8 cellular contexts compared by ENCODE assay signal in genomic region chr3:146577662-146578061, GRCh38. TPM values are rescaled to one million over a fixed set of nuclear protein-coding genes. Genes with fewer than 3 reads are reported as not detected.
DNase-seq lines count a peak whose midpoint lies in the region; ATAC-seq and TF ChIP-seq lines count a peak whose summit lies in the region.

No MANE protein-coding gene starts in this region.

- H3K27me3 Mint-ChIP-seq in T-cell (no peaks in the 10 kb centered on the region), progenitor cell of endocrine pancreas (no peaks in the 10 kb centered on the region)

- H3K4me1 Mint-ChIP-seq in T-cell (no peaks in the 10 kb centered on the region), progenitor cell of endocrine pancreas (ENCODE audit: low read depth) (peaks cover 32% of the 10 kb centered on the region)

- no peaks in the 10 kb centered on the region for H3K36me3 ChIP-seq in esophagus squamous epithelium

- POLR2A ChIA-PET in T-cell (lab: Charles Lee): interaction anchor here in 1 of 2 donors (0.5 to 0.6 kb wide), 2 partner anchors 350 to 509 kb away, joined by 3 read pairs; no protein-coding TSS in a partner anchor

- no peaks in the 10 kb centered on the region for H3K27me3 ChIP-seq in esophagus squamous epithelium

- CTCF ChIA-PET in T-cell (lab: Charles Lee): interaction anchor here (0.6 to 2.6 kb wide), 16 partner anchors 9 to 513 kb away, joined by 3 to 28 read pairs (median 4); no protein-coding TSS in a partner anchor

- H3K4me3 Mint-ChIP-seq in T-cell: no peak overlapping the region
- H3K4me3 Mint-ChIP-seq in progenitor cell of endocrine pancreas (ENCODE audit: low read depth): no peak overlapping the region

- TF ChIP-seq CTCF in esophagus squamous epithelium (IDR thresholded peaks at IDR 0.05): peak in 5 of 6 experiments; percentile 28 to 59 (median 34)
- TF ChIP-seq CTCF in progenitor cell of endocrine pancreas (IDR thresholded peaks at IDR 0.05; ENCODE audit: unreplicated experiment): peak; percentile 62

- H3K27ac ChIP-seq in esophagus squamous epithelium: no peak overlapping the region

- H3K4me1 ChIP-seq in esophagus squamous epithelium: peaks cover 0 to 6% (median 0%) of the 10 kb centered on the region in 3 donors

- no peak for TF ChIP-seq POLR2A in esophagus squamous epithelium (IDR thresholded peaks at IDR 0.05)

- H3K36me3 Mint-ChIP-seq in T-cell (no peaks in the 10 kb centered on the region), progenitor cell of endocrine pancreas (ENCODE audit: insufficient read depth) (peaks cover 5% of the 10 kb centered on the region)

- peaks cover 0 to 3% (median 0%) of the 10 kb centered on the region in 3 donors for H3K9me3 ChIP-seq in esophagus squamous epithelium

- DNase-seq in DMS79 treated with DMSO at 0.1 percent for 48 hours (lab: John Stamatoyannopoulos, UW) (peak; percentile 6), DMS79 (lab: John Stamatoyannopoulos, UW) (no peak), HT1080 (ENCODE audit: low read depth) (peak; percentile 34), T-cell (peak in 24 of 34 experiments; percentile 2 to 42 (median 14)), esophagus squamous epithelium (lab: John Stamatoyannopoulos, UW) (no peak), progenitor cell of endocrine pancreas (ENCODE audit: low spot score, unreplicated experiment) (no peak)

- ATAC-seq in GM18861 (IDR thresholded peaks at IDR 0.05; ENCODE audit: unreplicated experiment) (peak; percentile 55), T-cell (replicated peaks in 1 of 4) (peak in 1 of 4 experiments; percentile 58), HG03108 (IDR thresholded peaks at IDR 0.05; ENCODE audit: unreplicated experiment) (no peak)

- H3K27ac Mint-ChIP-seq in T-cell: no peak overlapping the region
- no peak overlapping the region for H3K27ac Mint-ChIP-seq in progenitor cell of endocrine pancreas

- peaks cover 0 to under 1% (median 0%) of the 10 kb centered on the region in 3 donors for H3K9me3 Mint-ChIP-seq in T-cell
- peaks cover 13% of the 10 kb centered on the region for H3K9me3 Mint-ChIP-seq in progenitor cell of endocrine pancreas (ENCODE audit: low read depth)

- no peak overlapping the region for H3K4me3 ChIP-seq in esophagus squamous epithelium

- intact Hi-C loops in esophagus squamous epithelium (cut with DNase I): loop anchor here (10.0 kb wide), 1 partner anchor 243 kb away; no protein-coding TSS in a partner anchor

RNA-seq across cellular contexts. Expression of gene PLSCR5, which starts 27.5 kb away (rescaled TPM):
- not detected in 2 replicates for total RNA-seq in HT1080 (2014; rRNA removed; shearing (Covaris generic))
- not detected in 2 replicates for polyA plus RNA-seq in HT1080 (2015; cell fraction: cytosol; rRNA removed)
- polyA plus RNA-seq in HT1080 (2015; cell fraction: nucleus; rRNA removed): not detected in 2 replicates
- total RNA-seq in T-cell: not detected
- not detected for total RNA-seq in esophagus squamous epithelium
- total RNA-seq in progenitor cell of endocrine pancreas: 0.31 TPM in 1 of 2 replicates, not detected in the other

RNA-seq across cellular contexts. Expression of gene PLSCR1, which starts 33.3 kb away (rescaled TPM):
- 90.5 and 110 TPM in 2 replicates for total RNA-seq in HT1080 (2014; rRNA removed; shearing (Covaris generic))
- polyA plus RNA-seq in HT1080 (2015; cell fraction: cytosol; rRNA removed): 68.3 and 83.6 TPM in 2 replicates
- 79.8 and 108 TPM in 2 replicates for polyA plus RNA-seq in HT1080 (2015; cell fraction: nucleus; rRNA removed)
- total RNA-seq in T-cell (10 to 100 TPM; 13.5 to 23.0 (median 16.4) TPM), esophagus squamous epithelium (100 to 1,000 TPM in 1 of 4 donors, 10 to 100 TPM in 3; 51.1 to 138 (median 63.3) TPM), progenitor cell of endocrine pancreas (84.5 and 86.9 TPM in 2 replicates)

Comparison
In these comparisons a context has a peak if more than half of its experiments do, and no peak if none do; other contexts are left out.
1. DNase-seq: peak in DMS79 treated with DMSO at 0.1 percent for 48 hours (single experiment), HT1080 (single experiment) and T-cell (24 of 34); none in DMS79 (single experiment), esophagus squamous epithelium (single experiment) and progenitor cell of endocrine pancreas (single experiment).